Comparison of ENCODE assay signal across 1 cellular context in genomic region chr12:50524621-50525020, GRCh38.
TF ChIP-seq lines count a peak whose summit lies in the region.

No MANE protein-coding gene starts in this region.

TF ChIP-seq in HepG2, 621 proteins besides CTCF, POLR2A, EP300 and RAD21:
- TF ChIP-seq ZNF598 (CRISPR knock-in tag; IDR thresholded peaks at IDR 0.05; ENCODE audit: borderline replicate concordance), result no peak
- TF ChIP-seq MXI1 (IDR thresholded peaks at IDR 0.05; ENCODE audit: borderline replicate concordance, low read depth, low read length), result no peak
- no peak for TF ChIP-seq USF2 (IDR thresholded peaks at IDR 0.05; ENCODE audit: low read depth, low read length)
- no peak for TF ChIP-seq USF2 (CRISPR knock-in tag; IDR thresholded peaks at IDR 0.05; ENCODE audit: borderline replicate concordance)
- TF ChIP-seq SKI (IDR thresholded peaks at IDR 0.05; ENCODE audit: partially characterized antibody), result no peak
- no peak for TF ChIP-seq LRRFIP1 (CRISPR knock-in tag; conservative IDR thresholded peaks at IDR 0.05)
TF ChIP-seq in HepG2: peak in this region for 0.
